In the genomic region with DNA sequence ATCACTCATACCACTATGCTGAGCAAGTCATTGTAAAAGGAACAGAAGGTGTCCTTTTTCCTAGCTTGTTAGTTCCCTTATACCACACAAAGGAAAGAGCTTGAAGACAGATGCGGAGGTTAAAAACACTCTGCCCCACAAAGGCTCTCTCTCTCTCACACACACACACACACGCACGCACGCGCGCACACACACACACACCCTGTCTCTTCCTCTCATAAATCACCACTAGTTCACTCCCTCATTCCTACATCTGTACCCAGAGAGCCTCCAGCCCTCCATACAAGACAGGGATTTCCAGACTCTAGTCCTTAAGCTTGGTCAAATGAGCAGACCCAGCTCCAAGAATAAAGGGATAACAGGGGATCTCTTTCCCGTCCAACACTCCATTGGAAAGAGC, we compare ENCODE assay signal across 22 cellular contexts.
DNase-seq lines count a peak whose midpoint lies in the region; ATAC-seq, FAIRE-seq and TF ChIP-seq lines count a peak whose summit lies in the region.
"Had no signal": no experiment of that assay in that cellular context is flagged by ENCODE, and none has a peak within 500 bp of the region (broad histone marks: within the 10 kb centered on the region; RNA-seq: fewer than 3 reads in every experiment).

No MANE protein-coding gene starts in this region.

- H3K9me3 ChIP-seq in heart right ventricle (peaks cover 0 to 6% (median 0%) of the 10 kb centered on the region in 11 donors), right atrium auricular region (no peaks in the 10 kb centered on the region), K562 (replicated peaks; ENCODE audit: control insufficient read depth, insufficient read depth, low read depth, low read length) (no peaks in the 10 kb centered on the region), mesenchymal stem cell (ENCODE audit: control insufficient read depth, low read length) (peaks cover 7% of the 10 kb centered on the region)
- H3K9me3 ChIP-seq: Caco-2 had no signal

- no peaks in the 10 kb centered on the region for H3K79me1 ChIP-seq in mesenchymal stem cell (replicated peaks; ENCODE audit: low read length, poor library complexity, severe bottlenecking)

- H2BK12ac ChIP-seq in mesenchymal stem cell (ENCODE audit: low read length in 2 of 2) = peak overlapping the region in 1 of 2 experiments; percentile 67

- POLR2A ChIA-PET in K562 (lab: Yijun Ruan, JAX) = no interaction called here

- no peak for TF ChIP-seq CTCF in heart right ventricle (IDR thresholded peaks at IDR 0.05)
- TF ChIP-seq CTCF in right atrium auricular region (IDR thresholded peaks at IDR 0.05) = no peak
- TF ChIP-seq CTCF in K562 (IDR thresholded peaks at IDR 0.05 in 2 of 3, conservative IDR thresholded peaks at IDR 0.05 in 1 of 3; ENCODE audit: insufficient read depth in 2 of 3, low read depth in 1 of 3, low read length in 3 of 3) = no peak

- TF ChIP-seq EP300 in K562 (IDR thresholded peaks at IDR 0.05; ENCODE audit: low read length) = no peak

- TF ChIP-seq POLR2A in K562 (conservative IDR thresholded peaks at IDR 0.05) = no peak

- no peaks in the 10 kb centered on the region for H3K9me1 ChIP-seq in K562 (ENCODE audit: control insufficient read depth, insufficient read depth, low read length)

- H3K4me2 ChIP-seq in K562 (ENCODE audit: insufficient read depth, low read length) (no peak overlapping the region), mesenchymal stem cell (ENCODE audit: low read length, poor library complexity, severe bottlenecking) (no peak overlapping the region)
- H3K4me2 ChIP-seq: BLaER1 had no signal

- H3K27ac ChIP-seq in heart right ventricle (peak overlapping the region in 6 of 10 donors; percentile 50 to 84 (median 61)), right atrium auricular region (no peak overlapping the region), K562 (ENCODE audit: extremely low read depth, low read depth, low read length) (no peak overlapping the region), mesenchymal stem cell (ENCODE audit: low read length, poor library complexity, severe bottlenecking) (no peak overlapping the region)
- H3K27ac ChIP-seq: 22Rv1, BLaER1, C4-2B had no signal

- ATAC-seq in heart right ventricle = no peak
- ATAC-seq in K562 = no peak
- no peak for ATAC-seq in GM21619 (IDR thresholded peaks at IDR 0.05; ENCODE audit: unreplicated experiment)
- ATAC-seq: CD8-positive, alpha-beta T cell; GM12878 had no signal

- H4K91ac ChIP-seq in mesenchymal stem cell (ENCODE audit: low read length) = peak overlapping the region; percentile 28

- H3K79me2 ChIP-seq in K562 (ENCODE audit: control insufficient read depth, insufficient read depth, low read length) = no peaks in the 10 kb centered on the region

- no peak overlapping the region for H2BK15ac ChIP-seq in mesenchymal stem cell (ENCODE audit: low read depth, poor library complexity, severe bottlenecking)

- no peak for FAIRE-seq in K562 (lab: Jason Lieb, UNC)
- FAIRE-seq: A204.1, G401.6, GM12878, GM18507 had no signal

- H3K4me3 ChIP-seq in heart right ventricle (no peak overlapping the region), right atrium auricular region (no peak overlapping the region), K562 (no peak overlapping the region), mesenchymal stem cell (ENCODE audit: insufficient read depth in 1 of 2, low read depth in 1 of 2, low read length in 2 of 2) (no peak overlapping the region)
- H3K4me3 ChIP-seq: BLaER1, GM12878 had no signal

- no peak for TF ChIP-seq RAD21 in K562 (CRISPR knock-in tag; conservative IDR thresholded peaks at IDR 0.05 in 1 of 2, IDR thresholded peaks at IDR 0.05 in 1 of 2)

- no peak overlapping the region for H4K8ac ChIP-seq in mesenchymal stem cell (ENCODE audit: low read length)

- no peak overlapping the region for H3K4ac ChIP-seq in mesenchymal stem cell (ENCODE audit: low read depth in 1 of 2, low read length in 2 of 2)

- no TSS peak for BruUV-seq in K562 (replicated peaks; lab: Mats Ljungman, UMichigan)

- H3K14ac ChIP-seq in mesenchymal stem cell (ENCODE audit: low read length in 2 of 2) = no peak overlapping the region

- H3K23ac ChIP-seq in mesenchymal stem cell (ENCODE audit: low read length in 2 of 2) = no peak overlapping the region

- no peak overlapping the region for H2AK5ac ChIP-seq in mesenchymal stem cell (ENCODE audit: low read length, severe bottlenecking)

- no peak overlapping the region for H2BK120ac ChIP-seq in mesenchymal stem cell (ENCODE audit: low read depth, low read length)

- no peak for DNase-seq in heart right ventricle
- DNase-seq in right atrium auricular region (ENCODE audit: low spot score) = no peak
- DNase-seq in K562 (ENCODE audit: extremely low read depth in 1 of 4, low spot score in 3 of 4) = no peak
- no peak for DNase-seq in mesenchymal stem cell
- DNase-seq in NOMO-1 treated with dmso at 0.1 percent for 144 hours (lab: John Stamatoyannopoulos, UW; ENCODE audit: unreplicated experiment) = no peak
- DNase-seq in NCI-H1694 treated with DMSO at 0.1 percent for 48 hours (lab: John Stamatoyannopoulos, UW) = no peak
- DNase-seq: Caco-2; CD4-positive, CD25-positive, alpha-beta regulatory T cell; CD8-positive, alpha-beta T cell; DMS153; DND-41; GOT3; H7; HCEC 1CT had no signal

- peaks cover 4 to 36% (median 27%) of the 10 kb centered on the region in 9 donors for H3K4me1 ChIP-seq in heart right ventricle
- H3K4me1 ChIP-seq in right atrium auricular region = peaks cover 0 to 14% of the 10 kb centered on the region in 2 donors
- H3K4me1 ChIP-seq in K562 (replicated peaks in 1 of 2; ENCODE audit: control insufficient read depth in 2 of 2, insufficient read depth in 2 of 2, low read length in 2 of 2) = peaks cover 0 to 4% of the 10 kb centered on the region in 2 experiments; a peak in 3 of 5 replicates
- no peaks in the 10 kb centered on the region for H3K4me1 ChIP-seq in mesenchymal stem cell (ENCODE audit: control insufficient read depth, insufficient read depth, low read depth, low read length)

- H3K27me3 ChIP-seq in heart right ventricle (no peaks in the 10 kb centered on the region), right atrium auricular region (no peaks in the 10 kb centered on the region), K562 (ENCODE audit: control insufficient read depth in 2 of 2, insufficient read depth in 2 of 2, low read length in 2 of 2) (no peaks in the 10 kb centered on the region), mesenchymal stem cell (ENCODE audit: control insufficient read depth in 1 of 2, insufficient read depth in 1 of 2, low read length in 2 of 2) (no peaks in the 10 kb centered on the region)
- H3K27me3 ChIP-seq: BLaER1 had no signal

- no peaks in the 10 kb centered on the region for H3K36me3 ChIP-seq in heart right ventricle
- H3K36me3 ChIP-seq in right atrium auricular region = no peaks in the 10 kb centered on the region
- H3K36me3 ChIP-seq in K562 (ENCODE audit: control insufficient read depth, insufficient read depth, low read length) = no peaks in the 10 kb centered on the region
- H3K36me3 ChIP-seq in mesenchymal stem cell (ENCODE audit: control insufficient read depth in 1 of 2, insufficient read depth in 2 of 2, low read depth in 1 of 2, low read length in 2 of 2) = no peaks in the 10 kb centered on the region
- H3K36me3 ChIP-seq: BLaER1 had no signal

- 92 to 97% methylated on average over 7 of the region's 7 CpGs for WGBS in heart right ventricle, 2 donors
- WGBS in K562 (ENCODE audit: insufficient coverage, low coverage, missing lambda C conversion rate) = 54% methylated on average over 7 of the region's 7 CpGs
- 98% methylated on average over 7 of the region's 7 CpGs for WGBS in mesenchymal stem cell

- H3K18ac ChIP-seq in mesenchymal stem cell (ENCODE audit: low read depth in 1 of 2, low read length in 2 of 2) = peak overlapping the region; percentile 37 to 55

- H4K20me1 ChIP-seq in K562 (replicated peaks; ENCODE audit: control insufficient read depth, insufficient read depth, low read length) = no peaks in the 10 kb centered on the region
- H4K20me1 ChIP-seq: BLaER1 had no signal

- in situ Hi-C loops in K562 (cut with MboI) = no loop called here

- peak overlapping the region; percentile 59; the same call in 1 of the 2 replicates for H2AFZ ChIP-seq in K562 (ENCODE audit: low read depth, low read length)
- H2AFZ ChIP-seq in mesenchymal stem cell (ENCODE audit: low read depth, low read length) = no peak overlapping the region

- H2BK5ac ChIP-seq in mesenchymal stem cell (ENCODE audit: low read depth, low read length, poor library complexity, severe bottlenecking) = no peak overlapping the region

- intact Hi-C loops in heart right ventricle (cut with DNase I) (loop anchor here in 2 of 10 donors (2.0 to 10.0 kb wide), 3 partner anchors 26 to 286 kb away; a partner anchor contains a TSS), K562 (cut with micrococcal nuclease) (no loop called here)

- H3K9ac ChIP-seq in K562 (ENCODE audit: insufficient read depth in 1 of 2, low read depth in 2 of 2, low read length in 2 of 2) = no peak overlapping the region
- no peak overlapping the region for H3K9ac ChIP-seq in mesenchymal stem cell (ENCODE audit: low read length)
- H3K9ac ChIP-seq: BLaER1 had no signal

- CTCF ChIA-PET in K562 (lab: Yijun Ruan, JAX; ENCODE audit: low intra/inter-chr PET ratio) = no interaction called here

TF ChIP-seq in K562, 482 proteins besides CTCF, POLR2A, EP300 and RAD21 (continues in another document):
- TF ChIP-seq, protein P1, sequence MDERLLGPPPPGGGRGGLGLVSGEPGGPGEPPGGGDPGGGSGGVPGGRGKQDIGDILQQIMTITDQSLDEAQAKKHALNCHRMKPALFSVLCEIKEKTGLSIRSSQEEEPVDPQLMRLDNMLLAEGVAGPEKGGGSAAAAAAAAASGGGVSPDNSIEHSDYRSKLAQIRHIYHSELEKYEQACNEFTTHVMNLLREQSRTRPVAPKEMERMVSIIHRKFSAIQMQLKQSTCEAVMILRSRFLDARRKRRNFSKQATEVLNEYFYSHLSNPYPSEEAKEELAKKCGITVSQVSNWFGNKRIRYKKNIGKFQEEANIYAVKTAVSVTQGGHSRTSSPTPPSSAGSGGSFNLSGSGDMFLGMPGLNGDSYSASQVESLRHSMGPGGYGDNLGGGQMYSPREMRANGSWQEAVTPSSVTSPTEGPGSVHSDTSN (CRISPR knock-in tag; IDR thresholded peaks at IDR 0.05; ENCODE audit: low read depth) = no peak
- TF ChIP-seq, protein P1 (tag; conservative IDR thresholded peaks at IDR 0.05; ENCODE audit: low read depth) = peak; percentile 80

Comparison
In these comparisons a context has a peak if more than half of its experiments do, and no peak if none do; other contexts are left out.
1. H3K27ac ChIP-seq: peak in heart right ventricle (6 of 10); none in right atrium auricular region (0 of 2), K562 (single experiment) and mesenchymal stem cell (single experiment).